In genomic region chr18:34287825-34288224, GRCh38 we compare ENCODE assay signal across 33 cellular contexts.
"Had no signal": no experiment of that assay in that cellular context is flagged by ENCODE, and none has a peak within 500 bp of the region (broad histone marks: within the 10 kb centered on the region; RNA-seq: fewer than 3 reads in every experiment).

No MANE protein-coding gene starts in this region.

- H3K27ac ChIP-seq: adrenal gland, ascending aorta, cardiac muscle cell, VCaP had no signal

- H3K9me3 ChIP-seq: adrenal gland had no signal

- ATAC-seq: activated CD4-positive, CD25-positive, alpha-beta regulatory T cell treated with anti-CD3 and anti-CD28 coated beads, Interleukin-2, amount 50 U/mL, for 24 hours; activated CD8-positive, alpha-beta T cell treated with anti-CD3 and anti-CD28 coated beads for 36 hours; activated naive CD4-positive, alpha-beta T cell treated with anti-CD3 and anti-CD28 coated beads, Interleukin-2, amount 50 U/mL, for 72 hours; activated T-cell treated with anti-CD3 and anti-CD28 coated beads, Interleukin-2, amount 50 U/mL, for 4 hours; activated T-cell treated with anti-CD3 and anti-CD28 coated beads, Interleukin-2, amount 50 U/mL, for 72 hours; activated T-helper 17 cell treated with anti-CD3 and anti-CD28 coated beads, Interleukin-2, amount 50 U/mL, for 72 hours; WTC11 had no signal

- H3K27me3 ChIP-seq: adrenal gland, ascending aorta, cardiac muscle cell had no signal

- H3K4me3 ChIP-seq: adrenal gland, ascending aorta, cardiac muscle cell had no signal

- H3K36me3 ChIP-seq: adrenal gland, ascending aorta, cardiac muscle cell had no signal

- DNase-seq: activated CD4-positive, alpha-beta memory T cell treated with anti-CD3 and anti-CD28 coated beads for 36 hours; activated CD4-positive, alpha-beta T cell treated with anti-CD3 and anti-CD28 coated beads for 4 hours; activated CD4-positive, alpha-beta T cell treated with anti-CD3 and anti-CD28 coated beads, Interleukin-2, amount 10 ng/mL, durations not matched to agents 24 days and 14 days; activated CD4-positive, alpha-beta T cell treated with anti-CD3 and anti-CD28 coated beads, Interleukin-2, amount 50 U/mL, for 1 hour; activated CD4-positive, alpha-beta T cell treated with anti-CD3 and anti-CD28 coated beads, Interleukin-2, amount 50 U/mL, for 4 hours; activated CD4-positive, CD25-positive, alpha-beta regulatory T cell; activated CD8-positive, alpha-beta memory T cell treated with anti-CD3 and anti-CD28 coated beads, Interleukin-2, amount 50 U/mL, for 4 hours; activated CD8-positive, alpha-beta T cell treated with anti-CD3 and anti-CD28 coated beads for 36 hours; activated effector memory CD4-positive, alpha-beta T cell treated with anti-CD3 and anti-CD28 coated beads, Interleukin-2, amount 50 U/mL, for 16 hours; activated gamma-delta T cell treated with Interleukin-2 at 50 U/mL for 16 hours; activated naive CD4-positive, alpha-beta T cell; activated naive CD4-positive, alpha-beta T cell treated with anti-CD3 and anti-CD28 coated beads for 36 hours; activated naive CD4-positive, alpha-beta T cell treated with anti-CD3 and anti-CD28 coated beads, Interleukin-2, amount 50 U/mL, for 16 hours; activated naive CD8-positive, alpha-beta T cell treated with anti-CD3 and anti-CD28 coated beads for 36 hours; activated T-cell treated with anti-CD3 and anti-CD28 coated beads for 4 hours; activated T-cell treated with anti-CD3 and anti-CD28 coated beads, Interleukin-2, amount 50 U/mL, for 1 hour; activated T-cell treated with anti-CD3 and anti-CD28 coated beads, Interleukin-2, amount 50 U/mL, for 4 hours; activated T-cell treated with anti-CD3 and anti-CD28 coated beads, Interleukin-2, amount 50 U/mL, for 72 hours; adrenal gland; amygdala; anterior cingulate cortex; caudate nucleus; cerebellar nuclear complex; T-helper 1 cell; T-helper 2 cell; T-helper 9 cell had no signal

- H3K4me1 ChIP-seq: adrenal gland, ascending aorta had no signal
